20 cellular contexts compared by ENCODE assay signal in genomic region chr1:88982055-88982454, GRCh38. TPM values are rescaled to one million over a fixed set of nuclear protein-coding genes. Genes with fewer than 3 reads are reported as not detected.
DNase-seq lines count a peak whose midpoint lies in the region; FAIRE-seq and TF ChIP-seq lines count a peak whose summit lies in the region.
"Had no signal": no experiment of that assay in that cellular context is flagged by ENCODE, and none has a peak within 500 bp of the region (broad histone marks: within the 10 kb centered on the region; RNA-seq: fewer than 3 reads in every experiment).

No MANE protein-coding gene starts in this region.

- H3K9me3 ChIP-seq in GM23248 (ENCODE audit: low read depth) = no peaks in the 10 kb centered on the region
- H3K9me3 ChIP-seq: pancreas, upper lobe of right lung had no signal

- H3K9me3 Mint-ChIP-seq in activated T-helper 1 cell treated with anti-CD3 and anti-CD28 coated beads, Interleukin-12 subunit alpha, Interleukin-12 subunit beta, Interleukin-2, Interleukin-4 antibody, amounts not matched to agents 30 ng/mL and 10 ng/mL and 1 ng/mL, durations not matched to agents 14 hours and 24 hours and 36 hours = no peaks in the 10 kb centered on the region
- H3K9me3 Mint-ChIP-seq in mesothelial cell of epicardium = no peaks in the 10 kb centered on the region

- peaks cover 77% of the 10 kb centered on the region for H3K4me1 Mint-ChIP-seq in activated T-helper 1 cell treated with anti-CD3 and anti-CD28 coated beads, Interleukin-12 subunit alpha, Interleukin-12 subunit beta, Interleukin-2, Interleukin-4 antibody, amounts not matched to agents 30 ng/mL and 10 ng/mL and 1 ng/mL, durations not matched to agents 14 hours and 24 hours and 36 hours (ENCODE audit: low read depth)
- peaks cover 42% of the 10 kb centered on the region for H3K4me1 Mint-ChIP-seq in mesothelial cell of epicardium

- TF ChIP-seq CTCF in epithelial cell of esophagus (IDR thresholded peaks at IDR 0.05; ENCODE audit: insufficient read depth, low read depth, low read length, missing control alignments) (no peak), mesothelial cell of epicardium (IDR thresholded peaks at IDR 0.05; ENCODE audit: unreplicated experiment) (no peak)

- H3K36me3 Mint-ChIP-seq in activated T-helper 1 cell treated with anti-CD3 and anti-CD28 coated beads, Interleukin-12 subunit alpha, Interleukin-12 subunit beta, Interleukin-2, Interleukin-4 antibody, amounts not matched to agents 30 ng/mL and 10 ng/mL and 1 ng/mL, durations not matched to agents 14 hours and 24 hours and 36 hours (ENCODE audit: low read depth) = peaks cover 58% of the 10 kb centered on the region
- peaks cover 26% of the 10 kb centered on the region for H3K36me3 Mint-ChIP-seq in mesothelial cell of epicardium

- no peaks in the 10 kb centered on the region for H4K20me1 ChIP-seq in GM23248 (ENCODE audit: insufficient read depth)

- peak overlapping the region; percentile 30 for H3K4me3 Mint-ChIP-seq in activated T-helper 1 cell treated with anti-CD3 and anti-CD28 coated beads, Interleukin-12 subunit alpha, Interleukin-12 subunit beta, Interleukin-2, Interleukin-4 antibody, amounts not matched to agents 30 ng/mL and 10 ng/mL and 1 ng/mL, durations not matched to agents 14 hours and 24 hours and 36 hours
- no peak overlapping the region for H3K4me3 Mint-ChIP-seq in mesothelial cell of epicardium

- FAIRE-seq in RCC 7860 (lab: Jason Lieb, UNC) = no peak
- FAIRE-seq: pancreas had no signal

- no peaks in the 10 kb centered on the region for H3K9me2 ChIP-seq in GM23248 (ENCODE audit: insufficient read depth)

- no peak overlapping the region for H3K4me3 ChIP-seq in GM23248
- no peak overlapping the region for H3K4me3 ChIP-seq in epithelial cell of esophagus (ENCODE audit: low read length)
- H3K4me3 ChIP-seq: lung, pancreas, upper lobe of right lung had no signal

- H3K4me2 ChIP-seq in GM23248 (ENCODE audit: unreplicated experiment) = no peak overlapping the region
- H3K4me2 ChIP-seq: KMS-11 had no signal

- H3K9ac ChIP-seq in GM23248 = no peak overlapping the region
- H3K9ac ChIP-seq: KMS-11 had no signal

- in situ Hi-C loops in GM23248 (cut with MboI) = no loop called here

- peaks cover 28% of the 10 kb centered on the region for H3F3A ChIP-seq in GM23248 (ENCODE audit: insufficient read depth)

- intact Hi-C loops in activated T-helper 1 cell treated with anti-CD3 and anti-CD28 coated beads, Interleukin-12 subunit alpha, Interleukin-12 subunit beta, Interleukin-2, Interleukin-4 antibody, amounts not matched to agents 30 ng/mL and 10 ng/mL and 1 ng/mL, durations not matched to agents 14 hours and 24 hours and 36 hours (cut with micrococcal nuclease) = loop anchor here (1.0 kb wide), 1 partner anchor 144 kb away; the partner anchor contains the start of gene GBP2

- peak overlapping the region; percentile 74 for H3K27ac Mint-ChIP-seq in activated T-helper 1 cell treated with anti-CD3 and anti-CD28 coated beads, Interleukin-12 subunit alpha, Interleukin-12 subunit beta, Interleukin-2, Interleukin-4 antibody, amounts not matched to agents 30 ng/mL and 10 ng/mL and 1 ng/mL, durations not matched to agents 14 hours and 24 hours and 36 hours
- no peak overlapping the region for H3K27ac Mint-ChIP-seq in mesothelial cell of epicardium

- H2AFZ ChIP-seq in GM23248 = no peak overlapping the region

- DNase-seq in Daoy (ENCODE audit: low read depth) = peak; percentile 60
- peak; percentile 37 for DNase-seq in GM23248
- no peak for DNase-seq in activated T-helper 1 cell treated with anti-CD3 and anti-CD28 coated beads, Interleukin-12 subunit alpha, Interleukin-12 subunit beta, Interleukin-2, Interleukin-4 antibody, amounts not matched to agents 30 ng/mL and 10 ng/mL and 1 ng/mL, durations not matched to agents 14 hours and 24 hours and 36 hours (ENCODE audit: low spot score)
- DNase-seq in epithelial cell of esophagus (ENCODE audit: low read depth) = peak; percentile 27
- no peak for DNase-seq in NCI-H345 (lab: John Stamatoyannopoulos, UW)
- DNase-seq in NCI-H1417 treated with DMSO at 0.1 percent for 48 hours (lab: John Stamatoyannopoulos, UW) = no peak
- DNase-seq in RCC 7860 (ENCODE audit: low spot score) = no peak
- no peak for DNase-seq in mesothelial cell of epicardium (ENCODE audit: low spot score in 2 of 2, unreplicated experiment in 2 of 2)
- DNase-seq: amygdala; cerebellar nuclear complex; COR-L47; NCI-H1092 treated with DMSO at 0.1 percent for 48 hours; NCI-H2081 treated with DMSO at 0.1 percent for 48 hours; NCI-H510A; pancreas; stimulated activated CD4-positive, alpha-beta T cell treated with anti-CD3 and anti-CD28 coated beads, Interleukin-1b, Interleukin-23, amount 100 ng/mL, for 48 hours; SW 1271; upper lobe of right lung had no signal

- no peak overlapping the region for H3K27ac ChIP-seq in GM23248
- H3K27ac ChIP-seq: KMS-11, upper lobe of right lung had no signal

- no peaks in the 10 kb centered on the region for H3K27me3 Mint-ChIP-seq in activated T-helper 1 cell treated with anti-CD3 and anti-CD28 coated beads, Interleukin-12 subunit alpha, Interleukin-12 subunit beta, Interleukin-2, Interleukin-4 antibody, amounts not matched to agents 30 ng/mL and 10 ng/mL and 1 ng/mL, durations not matched to agents 14 hours and 24 hours and 36 hours (ENCODE audit: insufficient read depth)
- no peaks in the 10 kb centered on the region for H3K27me3 Mint-ChIP-seq in mesothelial cell of epicardium (ENCODE audit: low read depth)

- H3K36me3 ChIP-seq in GM23248 (ENCODE audit: low read depth) = no peaks in the 10 kb centered on the region; the same call in 1 of the 2 replicates

- H3K27me3 ChIP-seq in GM23248 (replicated peaks; ENCODE audit: insufficient read depth) = no peaks in the 10 kb centered on the region
- H3K27me3 ChIP-seq: pancreas, upper lobe of right lung had no signal

- H3K79me2 ChIP-seq in GM23248 (ENCODE audit: insufficient read depth) = peaks cover 91% of the 10 kb centered on the region

- peaks cover 36% of the 10 kb centered on the region for H3K4me1 ChIP-seq in GM23248 (ENCODE audit: insufficient read depth)

RNA-seq across cellular contexts. Expression of gene KYAT3, which starts 10.4 kb away (rescaled TPM):
- total RNA-seq in Daoy (2014; rRNA removed; shearing (Covaris generic)) = 30.7 and 34.9 TPM in 2 replicates
- 25.3 and 36.5 TPM in 2 replicates for total RNA-seq in GM23248 (2014; rRNA removed; shearing (Covaris generic))
- polyA plus RNA-seq in GM23248 (2016; fragmentation: Nextera tagmentation; extraction: Ambion mirVana) = 38.7 and 38.8 TPM in 2 replicates
- 28.5 and 32.5 TPM in 2 replicates for total RNA-seq in activated T-helper 1 cell treated with anti-CD3 and anti-CD28 coated beads, Interleukin-12 subunit alpha, Interleukin-12 subunit beta, Interleukin-2, Interleukin-4 antibody, amounts not matched to agents 30 ng/mL and 10 ng/mL and 1 ng/mL, durations not matched to agents 14 hours and 24 hours and 36 hours
- total RNA-seq in mesothelial cell of epicardium = 50.6 to 54.2 TPM (median 53.7 TPM) in 3 replicates

RNA-seq across cellular contexts. Expression of gene RBMXL1, which starts 10.4 kb away (rescaled TPM):
- 14.1 and 16.5 TPM in 2 replicates for total RNA-seq in Daoy (2014; rRNA removed; shearing (Covaris generic))
- 7.1 and 9.4 TPM in 2 replicates for total RNA-seq in GM23248 (2014; rRNA removed; shearing (Covaris generic))
- polyA plus RNA-seq in GM23248 (2016; fragmentation: Nextera tagmentation; extraction: Ambion mirVana) = 8.0 and 8.4 TPM in 2 replicates
- total RNA-seq in activated T-helper 1 cell treated with anti-CD3 and anti-CD28 coated beads, Interleukin-12 subunit alpha, Interleukin-12 subunit beta, Interleukin-2, Interleukin-4 antibody, amounts not matched to agents 30 ng/mL and 10 ng/mL and 1 ng/mL, durations not matched to agents 14 hours and 24 hours and 36 hours = 35.8 and 38.9 TPM in 2 replicates
- 19.1 to 20.8 TPM (median 20.1 TPM) in 3 replicates for total RNA-seq in mesothelial cell of epicardium

RNA-seq across cellular contexts. Expression of gene GBP3, which starts 40.6 kb away (rescaled TPM):
- 42.0 and 65.3 TPM in 2 replicates for total RNA-seq in Daoy (2014; rRNA removed; shearing (Covaris generic))
- 59.9 and 63.5 TPM in 2 replicates for total RNA-seq in GM23248 (2014; rRNA removed; shearing (Covaris generic))
- 29.9 and 33.1 TPM in 2 replicates for polyA plus RNA-seq in GM23248 (2016; fragmentation: Nextera tagmentation; extraction: Ambion mirVana)
- 12.0 and 14.5 TPM in 2 replicates for total RNA-seq in activated T-helper 1 cell treated with anti-CD3 and anti-CD28 coated beads, Interleukin-12 subunit alpha, Interleukin-12 subunit beta, Interleukin-2, Interleukin-4 antibody, amounts not matched to agents 30 ng/mL and 10 ng/mL and 1 ng/mL, durations not matched to agents 14 hours and 24 hours and 36 hours
- total RNA-seq in mesothelial cell of epicardium = 6.4 to 7.2 TPM (median 6.6 TPM) in 3 replicates

Comparison
In these comparisons a context has a peak if more than half of its experiments do, and no peak if none do; other contexts are left out.
1. DNase-seq: peak in Daoy (single experiment), GM23248 (single experiment) and epithelial cell of esophagus (single experiment); none in activated T-helper 1 cell treated with anti-CD3 and anti-CD28 coated beads, Interleukin-12 subunit alpha, Interleukin-12 subunit beta, Interleukin-2, Interleukin-4 antibody, amounts not matched to agents 30 ng/mL and 10 ng/mL and 1 ng/mL, durations not matched to agents 14 hours and 24 hours and 36 hours (single experiment), NCI-H345 (single experiment), NCI-H1417 treated with DMSO at 0.1 percent for 48 hours (single experiment), RCC 7860 (single experiment) and mesothelial cell of epicardium (0 of 2).